Comparison of ENCODE assay signal across 1 cellular context in genomic region chr22:25403752-25404471, GRCh38.
A peak's percentile ranks its signal among the peaks of the same experiment; 100 is the strongest.
TF ChIP-seq lines count a peak whose summit lies in the region.

No MANE protein-coding gene starts in this region.

TF ChIP-seq in HepG2, 621 proteins besides CTCF, POLR2A, EP300 and RAD21 (continued from another document):
- TF ChIP-seq TFDP2 (CRISPR knock-in tag; IDR thresholded peaks at IDR 0.05) (0 out of 2 replicates have a peak, but pooled peaks have one; percentile 7), ZSCAN31 (CRISPR knock-in tag; IDR thresholded peaks at IDR 0.05; ENCODE audit: low read depth) (0 out of 2 replicates have a peak, but pooled peaks have one; percentile 20), GMEB1 (CRISPR knock-in tag; IDR thresholded peaks at IDR 0.05; ENCODE audit: borderline replicate concordance) (no peak), CREM (IDR thresholded peaks at IDR 0.05) (no peak), CREM (CRISPR knock-in tag; IDR thresholded peaks at IDR 0.05) (no peak), ZFX (CRISPR knock-in tag; IDR thresholded peaks at IDR 0.05; ENCODE audit: low read depth) (peak; percentile 10), BCLAF1 (IDR thresholded peaks at IDR 0.05) (no peak), ZNF574 (CRISPR knock-in tag; IDR thresholded peaks at IDR 0.05) (no peak), SALL1 (CRISPR knock-in tag; IDR thresholded peaks at IDR 0.05) (no peak), NCOA5 (CRISPR knock-in tag; IDR thresholded peaks at IDR 0.05) (no peak), ZNF350 (CRISPR knock-in tag; IDR thresholded peaks at IDR 0.05; ENCODE audit: borderline replicate concordance, low read depth) (no peak), CEBPB (IDR thresholded peaks at IDR 0.05; ENCODE audit: borderline replicate concordance, low read depth, low read length) (no peak), SAP130 (CRISPR knock-in tag; IDR thresholded peaks at IDR 0.05; ENCODE audit: low read depth) (peak; percentile 28; the same call in 1 of the 2 replicates), SMAD1 (CRISPR knock-in tag; IDR thresholded peaks at IDR 0.05; ENCODE audit: borderline replicate concordance, low read depth) (no peak), MZF1 (CRISPR knock-in tag; IDR thresholded peaks at IDR 0.05; ENCODE audit: borderline replicate concordance) (no peak), ZNF33A (CRISPR knock-in tag; IDR thresholded peaks at IDR 0.05; ENCODE audit: borderline replicate concordance) (no peak), MYC (CRISPR knock-in tag; IDR thresholded peaks at IDR 0.05; ENCODE audit: borderline replicate concordance) (peak; percentile 23; the same call in 1 of the 2 replicates), HDAC1 (CRISPR knock-in tag; IDR thresholded peaks at IDR 0.05) (0 out of 2 replicates have a peak, but pooled peaks have one; percentile 15), DMAP1 (CRISPR knock-in tag; IDR thresholded peaks at IDR 0.05) (no peak), FOXO1 (CRISPR knock-in tag; IDR thresholded peaks at IDR 0.05) (0 out of 2 replicates have a peak, but pooled peaks have one; percentile 7), TP53 (CRISPR knock-in tag; conservative IDR thresholded peaks at IDR 0.05) (no peak), UBTF (CRISPR knock-in tag; IDR thresholded peaks at IDR 0.05) (peak; percentile 15; the same call in 1 of the 2 replicates), SPEN (CRISPR knock-in tag; IDR thresholded peaks at IDR 0.05; ENCODE audit: low read depth) (0 out of 2 replicates have a peak, but pooled peaks have one; percentile 32), RNF2 (conservative IDR thresholded peaks at IDR 0.05; ENCODE audit: low read depth) (no peak), MEF2D (CRISPR knock-in tag; IDR thresholded peaks at IDR 0.05) (no peak), ZFY (CRISPR knock-in tag; IDR thresholded peaks at IDR 0.05) (peak; percentile 35; the same call in 1 of the 2 replicates), ZNF687 (CRISPR knock-in tag; IDR thresholded peaks at IDR 0.05) (0 out of 2 replicates have a peak, but pooled peaks have one; percentile 28), FOXK1 (CRISPR knock-in tag; IDR thresholded peaks at IDR 0.05; ENCODE audit: borderline replicate concordance, low read depth) (peak; percentile 30; the same call in 1 of the 2 replicates), ZFP41 (CRISPR knock-in tag; IDR thresholded peaks at IDR 0.05; ENCODE audit: borderline replicate concordance) (no peak), ZNF33B (CRISPR knock-in tag; IDR thresholded peaks at IDR 0.05) (no peak), NFKB2 (CRISPR knock-in tag; IDR thresholded peaks at IDR 0.05; ENCODE audit: borderline replicate concordance) (no peak), TEAD3 (CRISPR knock-in tag; optimal IDR thresholded peaks at IDR 0.05; ENCODE audit: borderline replicate concordance) (no peak), ZNF383 (CRISPR knock-in tag; IDR thresholded peaks at IDR 0.05; ENCODE audit: borderline replicate concordance) (no peak), MAZ (IDR thresholded peaks at IDR 0.05; ENCODE audit: borderline replicate concordance, low read depth, low read length) (no peak), MAZ (CRISPR knock-in tag; IDR thresholded peaks at IDR 0.05; ENCODE audit: low read depth) (peak; percentile 44; the same call in 1 of the 2 replicates), ZNF616 (CRISPR knock-in tag; IDR thresholded peaks at IDR 0.05; ENCODE audit: low read depth) (no peak), ZNF121 (CRISPR knock-in tag; IDR thresholded peaks at IDR 0.05) (no peak), HNRNPL (IDR thresholded peaks at IDR 0.05; ENCODE audit: low read depth, low read length) (no peak), PHF8 (CRISPR knock-in tag; IDR thresholded peaks at IDR 0.05) (peak; percentile 45), FOXP4 (CRISPR knock-in tag; IDR thresholded peaks at IDR 0.05) (0 out of 2 replicates have a peak, but pooled peaks have one; percentile 17), ZNF430 (CRISPR knock-in tag; IDR thresholded peaks at IDR 0.05) (0 out of 2 replicates have a peak, but pooled peaks have one; percentile 32)
